Comparison of ENCODE assay signal across 12 cellular contexts in the genomic region with DNA sequence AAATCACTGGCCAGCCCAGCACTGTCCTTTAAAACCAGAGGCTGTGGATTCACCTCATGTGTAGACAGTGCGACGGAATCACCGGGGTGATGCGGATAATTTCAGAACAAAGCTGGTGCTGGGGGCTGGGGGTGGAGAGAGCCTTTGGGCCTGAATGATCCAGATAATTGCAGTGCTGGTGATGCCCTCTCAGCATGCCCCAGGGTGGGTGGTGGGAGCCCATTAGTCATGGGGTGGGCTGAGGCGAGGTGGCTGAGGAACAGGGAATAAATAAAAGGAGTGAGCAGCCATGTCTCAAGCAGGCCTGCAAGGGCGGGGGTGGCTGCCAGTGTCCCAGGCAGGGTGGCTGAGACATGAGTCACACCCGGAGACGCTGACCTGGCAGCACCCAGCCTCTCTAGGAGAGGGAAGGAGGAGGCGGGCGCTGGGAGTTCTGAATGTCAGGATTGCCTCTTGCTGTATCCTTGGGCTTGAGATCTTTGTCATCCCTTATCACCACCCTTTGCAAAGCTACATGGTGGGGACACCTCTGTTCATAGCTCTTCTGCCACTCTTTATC.
DNase-seq lines count a peak whose midpoint lies in the region; ATAC-seq and TF ChIP-seq lines count a peak whose summit lies in the region.
"Had no signal": no experiment of that assay in that cellular context is flagged by ENCODE, and none has a peak within 500 bp of the region (broad histone marks: within the 10 kb centered on the region; RNA-seq: fewer than 3 reads in every experiment).

No MANE protein-coding gene starts in this region.

- TF ChIP-seq CTCF in fibroblast of lung (conservative IDR thresholded peaks at IDR 0.05 in 1 of 2, IDR thresholded peaks at IDR 0.05 in 1 of 2; ENCODE audit: low read depth in 1 of 2, low read length in 2 of 2) (no peak), GM10266 (IDR thresholded peaks at IDR 0.05; ENCODE audit: control insufficient read depth, insufficient read depth, low read depth, missing control alignments) (no peak)

- H3K9me3 ChIP-seq in fibroblast of lung (ENCODE audit: control insufficient read depth, insufficient read depth, low read depth, low read length): no peaks in the 10 kb centered on the region
- H3K9me3 ChIP-seq: breast epithelium had no signal

- no peaks in the 10 kb centered on the region for H4K20me1 ChIP-seq in fibroblast of lung (ENCODE audit: control insufficient read depth, extremely low read depth, insufficient read depth, low read length)

- H3K79me2 ChIP-seq in fibroblast of lung (ENCODE audit: control insufficient read depth, insufficient read depth, low read length): no peaks in the 10 kb centered on the region

- H3K27ac ChIP-seq in fibroblast of lung (ENCODE audit: insufficient read depth, low read length): no peak overlapping the region
- H3K27ac ChIP-seq: breast epithelium had no signal

- no peak overlapping the region for H3K4me3 ChIP-seq in fibroblast of lung (replicated peaks in 1 of 4; ENCODE audit: control extremely low read depth in 1 of 4, insufficient read depth in 1 of 4, low read depth in 3 of 4, low read length in 4 of 4)
- H3K4me3 ChIP-seq: breast epithelium had no signal

- no peaks in the 10 kb centered on the region for H3K36me3 ChIP-seq in fibroblast of lung (ENCODE audit: control insufficient read depth, insufficient read depth, low read length)
- H3K36me3 ChIP-seq: breast epithelium had no signal

- intact Hi-C loops in posterior vena cava (cut with DNase I): no loop called here

- H3K4me2 ChIP-seq in fibroblast of lung (ENCODE audit: extremely low read depth, insufficient read depth, low read length): no peak overlapping the region

- H3K4me1 ChIP-seq in fibroblast of lung (ENCODE audit: control insufficient read depth, extremely low read depth, insufficient read depth, low read length): no peaks in the 10 kb centered on the region
- H3K4me1 ChIP-seq: breast epithelium had no signal

- DNase-seq in EL (peak; percentile 81), RPMI8226 (peak; percentile 23), fibroblast of lung (ENCODE audit: low read depth in 2 of 2) (peak; percentile 44 to 85), posterior vena cava (ENCODE audit: low spot score) (peak; percentile 86), GM10266 (ENCODE audit: extremely low spot score) (no peak), NCI-H69 (lab: John Stamatoyannopoulos, UW) (no peak), GF-D8 (lab: John Stamatoyannopoulos, UW) (no peak)
- DNase-seq: activated CD4-positive, alpha-beta T cell treated with anti-CD3 and anti-CD28 coated beads for 36 hours; NCI-H526 treated with DMSO at 0.1 percent for 48 hours had no signal

- H3K27me3 ChIP-seq in fibroblast of lung (ENCODE audit: control insufficient read depth, insufficient read depth, low read length): peaks cover 8% of the 10 kb centered on the region
- H3K27me3 ChIP-seq: breast epithelium had no signal

- no peak overlapping the region for H3K9ac ChIP-seq in fibroblast of lung (ENCODE audit: insufficient read depth, low read length)

- no peak for ATAC-seq in GM18502 (IDR thresholded peaks at IDR 0.05; ENCODE audit: poor library complexity, unreplicated experiment)
- ATAC-seq: activated CD4-positive, alpha-beta T cell treated with anti-CD3 and anti-CD28 coated beads for 36 hours; left lobe of liver had no signal

- H2AFZ ChIP-seq in fibroblast of lung (ENCODE audit: low read length): no peak overlapping the region

Comparison
In these comparisons a context has a peak if more than half of its experiments do, and no peak if none do; other contexts are left out.
1. DNase-seq: peak in EL (single experiment), RPMI8226 (single experiment), fibroblast of lung (2 of 2) and posterior vena cava (single experiment); none in GM10266 (single experiment), NCI-H69 (single experiment) and GF-D8 (single experiment).